In genomic region chr4:40661803-40662202, GRCh38 we compare ENCODE assay signal across 18 cellular contexts. TPM values are rescaled to one million over a fixed set of nuclear protein-coding genes. Genes with fewer than 3 reads are reported as not detected.
"Had no signal": no experiment of that assay in that cellular context is flagged by ENCODE, and none has a peak within 500 bp of the region (broad histone marks: within the 10 kb centered on the region; RNA-seq: fewer than 3 reads in every experiment).

No MANE protein-coding gene starts in this region.

- H3K27ac ChIP-seq: epithelial cell of prostate, esophagus muscularis mucosa, gastrocnemius medialis, heart right ventricle, ovary had no signal

- DNase-seq: effector memory CD4-positive, alpha-beta T cell; gastrocnemius medialis; heart right ventricle; hypothalamus; islet precursor cell; natural killer cell; ovary; right cardiac atrium; small intestine; stimulated activated CD4-positive, alpha-beta T cell treated with anti-CD3 and anti-CD28 coated beads, Interleukin-12 subunit alpha, Interleukin-12 subunit beta, amount 100 ng/mL, for 4 hours; stimulated activated naive CD4-positive, alpha-beta T cell; trophoblast cell had no signal

- H3K36me3 Mint-ChIP-seq: mesothelial cell of epicardium, natural killer cell had no signal

- H3K36me3 ChIP-seq: esophagus muscularis mucosa, gastrocnemius medialis, heart right ventricle, ovary had no signal

- H3K9me3 Mint-ChIP-seq: mesothelial cell of epicardium, natural killer cell, neural crest cell had no signal

- H3K27ac Mint-ChIP-seq: mesothelial cell of epicardium, natural killer cell had no signal

- ATAC-seq: gastrocnemius medialis, heart right ventricle, left lobe of liver, natural killer cell, right cardiac atrium had no signal

- H3K9me3 ChIP-seq: esophagus muscularis mucosa, gastrocnemius medialis, heart right ventricle, ovary had no signal

- H3K4me3 ChIP-seq: esophagus muscularis mucosa, gastrocnemius medialis, heart right ventricle, ovary had no signal

- H3K4me1 Mint-ChIP-seq: natural killer cell had no signal

- H3K27me3 ChIP-seq: esophagus muscularis mucosa, gastrocnemius medialis, heart right ventricle, ovary had no signal

- H3K4me1 ChIP-seq: esophagus muscularis mucosa, gastrocnemius medialis, heart right ventricle had no signal

- H3K4me3 Mint-ChIP-seq: mesothelial cell of epicardium, natural killer cell, neural crest cell had no signal

- FAIRE-seq: small intestine had no signal

RNA-seq across cellular contexts. Expression of gene RBM47, which starts 32.1 kb away (rescaled TPM):
- total RNA-seq: myocyte had no signal
